Comparison of ENCODE assay signal across 24 cellular contexts in genomic region chr4:37023504-37023903, GRCh38.
"Had no signal": no experiment of that assay in that cellular context is flagged by ENCODE, and none has a peak within 500 bp of the region (broad histone marks: within the 10 kb centered on the region; RNA-seq: fewer than 3 reads in every experiment).

No MANE protein-coding gene starts in this region.

- H3K4me3 ChIP-seq: ascending aorta, cardiac muscle cell, colonic mucosa had no signal

- DNase-seq: activated CD4-positive, alpha-beta T cell treated with anti-CD3 and anti-CD28 coated beads for 1 hour; activated CD4-positive, alpha-beta T cell treated with anti-CD3 and anti-CD28 coated beads, Interleukin-2, amount 10 ng/mL, durations not matched to agents 24 days and 14 days; activated CD4-positive, alpha-beta T cell treated with anti-CD3 and anti-CD28 coated beads, Interleukin-2, amount 50 U/mL, for 4 hours; activated CD4-positive, CD25-positive, alpha-beta regulatory T cell; activated CD8-positive, alpha-beta T cell treated with anti-CD3 and anti-CD28 coated beads, Interleukin-2, amount 10 ng/mL, durations not matched to agents 7 days and 5 days; activated gamma-delta T cell; activated naive CD4-positive, alpha-beta T cell treated with Interleukin-2 at 50 U/mL for 16 hours; activated naive CD8-positive, alpha-beta T cell treated with anti-CD3 and anti-CD28 coated beads, Interleukin-2, amount 10 ng/mL, durations not matched to agents 7 days and 5 days; activated T-cell treated with anti-CD3 and anti-CD28 coated beads, Interleukin-2, amount 50 U/mL, for 24 hours; amygdala; colonic mucosa; NCI-H1105; NCI-H1417 treated with DMSO at 0.1 percent for 48 hours; NCI-H187 treated with DMSO at 0.1 percent for 48 hours; NCI-H2081; NCI-H510A; NCI-H69; NK-92 treated with Interleukin-12 subunit alpha and Interleukin-12 subunit beta, amount 100 ng/mL, for 24 hours; OCI-M1; Right ventricle myocardium superior; T1000; WERI-Rb-1 had no signal

- ATAC-seq: activated CD8-positive, alpha-beta T cell treated with anti-CD3 and anti-CD28 coated beads, Interleukin-2, amount 10 ng/mL, durations not matched to agents 7 days and 5 days had no signal
